In genomic region chrX:69369999-69370398, GRCh38 we compare ENCODE assay signal across 36 cellular contexts.
"Had no signal": no experiment of that assay in that cellular context is flagged by ENCODE, and none has a peak within 500 bp of the region (broad histone marks: within the 10 kb centered on the region; RNA-seq: fewer than 3 reads in every experiment).

No MANE protein-coding gene starts in this region.

- H3K4me3 Mint-ChIP-seq: activated B cell treated with CpG ODN at 0.5 μM for 24 hours; activated CD4-positive, alpha-beta memory T cell treated with anti-CD3 and anti-CD28 coated beads for 36 hours; activated CD4-positive, alpha-beta T cell treated with anti-CD3 and anti-CD28 coated beads, Interleukin-2, amount 10 ng/mL, durations not matched to agents 24 days and 14 days; activated CD8-positive, alpha-beta T cell treated with anti-CD3 and anti-CD28 coated beads for 36 hours; activated naive CD4-positive, alpha-beta T cell treated with anti-CD3 and anti-CD28 coated beads for 36 hours; activated naive CD8-positive, alpha-beta T cell treated with anti-CD3 and anti-CD28 coated beads for 36 hours; activated T-cell treated with anti-CD3 and anti-CD28 coated beads, Interleukin-2, amount 50 U/mL, for 4 hours; activated T-cell treated with anti-CD3 and anti-CD28 coated beads, Interleukin-2, amount 50 U/mL, for 72 hours; activated T-helper 1 cell treated with anti-CD3 and anti-CD28 coated beads, Interleukin-12 subunit alpha, Interleukin-12 subunit beta, Interleukin-2, Interleukin-4 antibody, amounts not matched to agents 30 ng/mL and 10 ng/mL and 1 ng/mL, durations not matched to agents 14 hours and 24 hours and 36 hours; activated T-helper 17 cell treated with anti-CD3 and anti-CD28 coated beads, Interleukin-2, amount 50 U/mL, for 72 hours; T-helper 1 cell treated with Interleukin-12 subunit alpha and Interleukin-12 subunit beta and Interleukin-4 antibody, amounts not matched to agents 30 μg/mL and 1 μg/mL, for 36 hours; T-helper 2 cell treated with Interferon-gamma antibody and Interleukin-4, amounts not matched to agents 5 μg/mL and 100 μg/mL, for 36 hours had no signal

- H3K27me3 Mint-ChIP-seq: activated B cell treated with CpG ODN at 0.5 μM for 24 hours; activated CD4-positive, alpha-beta memory T cell treated with anti-CD3 and anti-CD28 coated beads for 36 hours; activated CD4-positive, alpha-beta T cell treated with anti-CD3 and anti-CD28 coated beads, Interleukin-2, amount 10 ng/mL, durations not matched to agents 24 days and 14 days; activated CD8-positive, alpha-beta T cell treated with anti-CD3 and anti-CD28 coated beads for 36 hours had no signal

- H3K27ac Mint-ChIP-seq: activated B cell treated with CpG ODN at 0.5 μM for 24 hours; activated CD4-positive, alpha-beta memory T cell treated with anti-CD3 and anti-CD28 coated beads for 36 hours; activated CD4-positive, alpha-beta T cell treated with anti-CD3 and anti-CD28 coated beads, Interleukin-2, amount 10 ng/mL, durations not matched to agents 24 days and 14 days; activated CD8-positive, alpha-beta T cell treated with anti-CD3 and anti-CD28 coated beads for 36 hours; activated naive CD4-positive, alpha-beta T cell treated with anti-CD3 and anti-CD28 coated beads for 36 hours; activated naive CD4-positive, alpha-beta T cell treated with anti-CD3 and anti-CD28 coated beads, Interleukin-2, amount 50 U/mL, for 72 hours; activated naive CD8-positive, alpha-beta T cell treated with anti-CD3 and anti-CD28 coated beads for 36 hours; activated T-cell treated with anti-CD3 and anti-CD28 coated beads, Interleukin-2, amount 50 U/mL, for 72 hours; activated T-helper 1 cell treated with anti-CD3 and anti-CD28 coated beads, Interleukin-12 subunit alpha, Interleukin-12 subunit beta, Interleukin-2, Interleukin-4 antibody, amounts not matched to agents 30 ng/mL and 10 ng/mL and 1 ng/mL, durations not matched to agents 14 hours and 24 hours and 36 hours; activated T-helper 17 cell treated with anti-CD3 and anti-CD28 coated beads, Interleukin-2, amount 50 U/mL, for 72 hours; T-helper 1 cell treated with Interleukin-12 subunit alpha and Interleukin-12 subunit beta and Interleukin-4 antibody, amounts not matched to agents 30 μg/mL and 1 μg/mL, for 36 hours; T-helper 2 cell treated with Interferon-gamma antibody and Interleukin-4, amounts not matched to agents 5 μg/mL and 100 μg/mL, for 36 hours had no signal

- DNase-seq: activated B cell treated with CpG ODN at 0.5 μM for 24 hours; activated CD4-positive, alpha-beta memory T cell treated with anti-CD3 and anti-CD28 coated beads for 36 hours; activated CD4-positive, alpha-beta T cell treated with anti-CD3 and anti-CD28 coated beads for 4 hours; activated CD4-positive, alpha-beta T cell treated with anti-CD3 and anti-CD28 coated beads, Interleukin-2, amount 10 ng/mL, durations not matched to agents 24 days and 14 days; activated CD4-positive, alpha-beta T cell treated with anti-CD3 and anti-CD28 coated beads, Interleukin-2, amount 50 U/mL, for 1 hour; activated CD4-positive, alpha-beta T cell treated with anti-CD3 and anti-CD28 coated beads, Interleukin-2, amount 50 U/mL, for 4 hours; activated CD4-positive, CD25-positive, alpha-beta regulatory T cell treated with anti-CD3 and anti-CD28 coated beads, Interleukin-2, amount 50 U/mL, for 72 hours; activated CD8-positive, alpha-beta memory T cell treated with anti-CD3 and anti-CD28 coated beads, Interleukin-2, amount 50 U/mL, for 4 hours; activated CD8-positive, alpha-beta T cell treated with anti-CD3 and anti-CD28 coated beads for 36 hours; activated effector memory CD4-positive, alpha-beta T cell treated with anti-CD3 and anti-CD28 coated beads, Interleukin-2, amount 50 U/mL, for 16 hours; activated gamma-delta T cell treated with Interleukin-2 at 50 U/mL for 16 hours; activated naive CD4-positive, alpha-beta T cell; activated naive CD4-positive, alpha-beta T cell treated with anti-CD3 and anti-CD28 coated beads for 36 hours; activated naive CD4-positive, alpha-beta T cell treated with anti-CD3 and anti-CD28 coated beads, Interleukin-2, amount 50 U/mL, for 16 hours; activated naive CD8-positive, alpha-beta T cell treated with anti-CD3 and anti-CD28 coated beads for 36 hours; activated T-cell treated with anti-CD3 and anti-CD28 coated beads for 4 hours; activated T-cell treated with anti-CD3 and anti-CD28 coated beads, Interleukin-2, amount 50 U/mL, for 1 hour; activated T-cell treated with anti-CD3 and anti-CD28 coated beads, Interleukin-2, amount 50 U/mL, for 4 hours; activated T-cell treated with anti-CD3 and anti-CD28 coated beads, Interleukin-2, amount 50 U/mL, for 72 hours; adrenal gland; amniotic stem cell; aorta; body of pancreas; brain microvascular endothelial cell; central memory CD4-positive, alpha-beta T cell; SW 1271; T-helper 1 cell; T-helper 2 cell; T-helper 9 cell had no signal

- H3K9me3 Mint-ChIP-seq: activated B cell treated with CpG ODN at 0.5 μM for 24 hours; activated CD4-positive, alpha-beta memory T cell treated with anti-CD3 and anti-CD28 coated beads for 36 hours; activated CD4-positive, alpha-beta T cell treated with anti-CD3 and anti-CD28 coated beads, Interleukin-2, amount 10 ng/mL, durations not matched to agents 24 days and 14 days; activated CD8-positive, alpha-beta T cell treated with anti-CD3 and anti-CD28 coated beads for 36 hours; activated naive CD4-positive, alpha-beta T cell treated with anti-CD3 and anti-CD28 coated beads for 36 hours; activated naive CD4-positive, alpha-beta T cell treated with anti-CD3 and anti-CD28 coated beads, Interleukin-2, amount 50 U/mL, for 72 hours; activated naive CD8-positive, alpha-beta T cell treated with anti-CD3 and anti-CD28 coated beads for 36 hours; activated T-cell treated with anti-CD3 and anti-CD28 coated beads, Interleukin-2, amount 50 U/mL, for 4 hours; activated T-cell treated with anti-CD3 and anti-CD28 coated beads, Interleukin-2, amount 50 U/mL, for 72 hours; activated T-helper 1 cell treated with anti-CD3 and anti-CD28 coated beads, Interleukin-12 subunit alpha, Interleukin-12 subunit beta, Interleukin-2, Interleukin-4 antibody, amounts not matched to agents 30 ng/mL and 10 ng/mL and 1 ng/mL, durations not matched to agents 14 hours and 24 hours and 36 hours; activated T-helper 17 cell treated with anti-CD3 and anti-CD28 coated beads, Interleukin-2, amount 50 U/mL, for 72 hours; T-helper 1 cell treated with Interleukin-12 subunit alpha and Interleukin-12 subunit beta and Interleukin-4 antibody, amounts not matched to agents 30 μg/mL and 1 μg/mL, for 36 hours; T-helper 2 cell treated with Interferon-gamma antibody and Interleukin-4, amounts not matched to agents 5 μg/mL and 100 μg/mL, for 36 hours had no signal

- H3K27ac ChIP-seq: adrenal gland, body of pancreas, brain microvascular endothelial cell, breast epithelium, VCaP had no signal

- H3K4me1 Mint-ChIP-seq: activated B cell treated with CpG ODN at 0.5 μM for 24 hours; activated CD4-positive, alpha-beta T cell treated with anti-CD3 and anti-CD28 coated beads, Interleukin-2, amount 10 ng/mL, durations not matched to agents 24 days and 14 days; activated naive CD8-positive, alpha-beta T cell treated with anti-CD3 and anti-CD28 coated beads for 36 hours; activated T-helper 17 cell treated with anti-CD3 and anti-CD28 coated beads, Interleukin-2, amount 50 U/mL, for 72 hours had no signal

- H3K36me3 Mint-ChIP-seq: activated CD4-positive, alpha-beta memory T cell treated with anti-CD3 and anti-CD28 coated beads for 36 hours; activated naive CD4-positive, alpha-beta T cell treated with anti-CD3 and anti-CD28 coated beads, Interleukin-2, amount 50 U/mL, for 72 hours; activated naive CD8-positive, alpha-beta T cell treated with anti-CD3 and anti-CD28 coated beads for 36 hours had no signal

- ATAC-seq: activated CD8-positive, alpha-beta T cell treated with anti-CD3 and anti-CD28 coated beads for 36 hours; activated naive CD4-positive, alpha-beta T cell treated with anti-CD3 and anti-CD28 coated beads, Interleukin-2, amount 50 U/mL, for 72 hours; activated T-cell treated with anti-CD3 and anti-CD28 coated beads, Interleukin-2, amount 50 U/mL, for 4 hours; activated T-cell treated with anti-CD3 and anti-CD28 coated beads, Interleukin-2, amount 50 U/mL, for 72 hours; activated T-helper 17 cell treated with anti-CD3 and anti-CD28 coated beads, Interleukin-2, amount 50 U/mL, for 72 hours; body of pancreas had no signal

- H3K36me3 ChIP-seq: adrenal gland, brain microvascular endothelial cell, breast epithelium had no signal

- H3K4me3 ChIP-seq: adrenal gland, body of pancreas, breast epithelium had no signal

- H3K27me3 ChIP-seq: body of pancreas, brain microvascular endothelial cell had no signal

- H3K4me1 ChIP-seq: adrenal gland, body of pancreas, breast epithelium had no signal

- H3K9me3 ChIP-seq: adrenal gland, body of pancreas had no signal
